1 cellular context compared by ENCODE assay signal in genomic region chr3:135271562-135272290, GRCh38.
TF ChIP-seq lines count a peak whose summit lies in the region.

No MANE protein-coding gene starts in this region.

TF ChIP-seq in GM23338, 12 proteins besides CTCF, POLR2A, EP300 and RAD21:
- TF ChIP-seq ETS1 (IDR thresholded peaks at IDR 0.05) (no peak), ZNF462 (CRISPR knock-in tag; IDR thresholded peaks at IDR 0.05) (no peak)
TF ChIP-seq in GM23338: peak in this region for 0.
